8 cellular contexts compared by ENCODE assay signal in genomic region chr7:96708872-96709271, GRCh38. TPM values are rescaled to one million over a fixed set of nuclear protein-coding genes. Genes with fewer than 3 reads are reported as not detected.
DNase-seq lines count a peak whose midpoint lies in the region; ATAC-seq and TF ChIP-seq lines count a peak whose summit lies in the region.

No MANE protein-coding gene starts in this region.

- DNase-seq in Caco-2 (no peak), HAP-1 (ENCODE audit: low spot score in 2 of 2) (no peak), SK-N-SH (no peak), glutamatergic neuron (no peak), NCI-H1930 (lab: John Stamatoyannopoulos, UW) (no peak), NCI-H446 treated with DMSO at 0.1 percent for 48 hours (lab: John Stamatoyannopoulos, UW) (no peak)

- H3K4me3 Mint-ChIP-seq in Caco-2 (ENCODE audit: unreplicated experiment) (peak overlapping the region; percentile 88), glutamatergic neuron (ENCODE audit: unreplicated experiment) (peak overlapping the region; percentile 97)
- H3K4me3 Mint-ChIP-seq in stimulated activated memory B cell treated with anti-CD40 and anti-IgM and Interleukin-4, amounts not matched to agents 10 μg/mL and 1 μg/mL and 100 μg/mL, for 72 hours, result peak overlapping the region; percentile 92

- peak overlapping the region; percentile 78 for H3K4me3 ChIP-seq in Caco-2 (ENCODE audit: low read depth, low read length)
- H3K4me3 ChIP-seq in HAP-1, result peak overlapping the region; percentile 71
- H3K4me3 ChIP-seq in SK-N-SH (ENCODE audit: low read depth in 2 of 2, low read length in 1 of 2), result peak overlapping the region; percentile 82 to 97

- CTCF ChIA-PET in Caco-2 (lab: Charles Lee) (no interaction called here), SK-N-SH (lab: Yijun Ruan, JAX) (interaction anchor here (1.2 to 1.7 kb wide), 4 partner anchors 182 to 484 kb away, joined by 3 to 7 read pairs (median 4); no protein-coding TSS in a partner anchor)

- ATAC-seq in stimulated activated memory B cell treated with anti-CD40 and anti-IgM and Interleukin-4, amounts not matched to agents 10 μg/mL and 1 μg/mL and 100 μg/mL, for 72 hours, result no peak
- no peak for ATAC-seq in HG03571 (IDR thresholded peaks at IDR 0.05; ENCODE audit: unreplicated experiment)

- H3K9me2 ChIP-seq in SK-N-SH, result 0 out of 2 replicates have a peak, but pooled peaks cover 4% of the 10 kb centered on the region

- no peak for TF ChIP-seq CTCF in Caco-2 (IDR thresholded peaks at IDR 0.05; ENCODE audit: insufficient read depth in 1 of 2, low read depth in 1 of 2, low read length in 1 of 2, severe bottlenecking in 1 of 2, unreplicated experiment in 1 of 2)
- no peak for TF ChIP-seq CTCF in SK-N-SH (IDR thresholded peaks at IDR 0.05)
- no peak for TF ChIP-seq CTCF in glutamatergic neuron (IDR thresholded peaks at IDR 0.05; ENCODE audit: partially characterized antibody, unreplicated experiment)

- H3K9me3 ChIP-seq in Caco-2 (no peaks in the 10 kb centered on the region; the same call in 1 of the 2 replicates), HAP-1 (no peaks in the 10 kb centered on the region), SK-N-SH (peaks cover 6% of the 10 kb centered on the region; the same call in 1 of the 2 replicates)

- no peaks in the 10 kb centered on the region for H3K36me3 ChIP-seq in Caco-2 (ENCODE audit: control insufficient read depth, insufficient read depth, low read length)
- peaks cover 14% of the 10 kb centered on the region for H3K36me3 ChIP-seq in HAP-1 (replicated peaks)
- H3K36me3 ChIP-seq in SK-N-SH (replicated peaks in 1 of 2; ENCODE audit: control insufficient read depth in 1 of 2, insufficient read depth in 2 of 2, low read length in 1 of 2), result peaks cover 11 to 29% of the 10 kb centered on the region in 2 experiments

- no peak for TF ChIP-seq RAD21 in SK-N-SH (IDR thresholded peaks at IDR 0.05; ENCODE audit: low read length)

- no peak for TF ChIP-seq EP300 in SK-N-SH (IDR thresholded peaks at IDR 0.05; ENCODE audit: borderline replicate concordance in 1 of 2, low read depth in 1 of 2, low read length in 1 of 2)

- peak overlapping the region; percentile 79 for H3K4me2 ChIP-seq in SK-N-SH

- H3K4me1 ChIP-seq in Caco-2, result peaks cover 11% of the 10 kb centered on the region
- H3K4me1 ChIP-seq in HAP-1, result peaks cover 19% of the 10 kb centered on the region
- H3K4me1 ChIP-seq in SK-N-SH (ENCODE audit: control insufficient read depth in 1 of 2, insufficient read depth in 2 of 2, low read depth in 1 of 2, low read length in 1 of 2), result peaks cover 7 to 12% of the 10 kb centered on the region in 2 experiments; a peak in 2 of 4 replicates

- no peaks in the 10 kb centered on the region for H3K27me3 Mint-ChIP-seq in Caco-2 (ENCODE audit: insufficient read depth, unreplicated experiment)
- no peaks in the 10 kb centered on the region for H3K27me3 Mint-ChIP-seq in glutamatergic neuron (ENCODE audit: unreplicated experiment)
- H3K27me3 Mint-ChIP-seq in stimulated activated memory B cell treated with anti-CD40 and anti-IgM and Interleukin-4, amounts not matched to agents 10 μg/mL and 1 μg/mL and 100 μg/mL, for 72 hours, result no peaks in the 10 kb centered on the region

- H3K9ac ChIP-seq in SK-N-SH, result peak overlapping the region; percentile 88

- H3K27ac ChIP-seq in SK-N-SH (ENCODE audit: low read depth in 2 of 2, low read length in 1 of 2), result peak overlapping the region; percentile 90 to 93; a peak in 3 of 4 replicates

- H3K36me3 Mint-ChIP-seq in Caco-2 (ENCODE audit: insufficient read depth, unreplicated experiment) (peaks cover 15% of the 10 kb centered on the region), glutamatergic neuron (ENCODE audit: unreplicated experiment) (peaks cover 8% of the 10 kb centered on the region)
- H3K36me3 Mint-ChIP-seq in stimulated activated memory B cell treated with anti-CD40 and anti-IgM and Interleukin-4, amounts not matched to agents 10 μg/mL and 1 μg/mL and 100 μg/mL, for 72 hours, result peaks cover 6% of the 10 kb centered on the region

- H3K27ac Mint-ChIP-seq in Caco-2 (ENCODE audit: unreplicated experiment) (peak overlapping the region; percentile 98), glutamatergic neuron (ENCODE audit: unreplicated experiment) (peak overlapping the region; percentile 33)
- peak overlapping the region; percentile 85 for H3K27ac Mint-ChIP-seq in stimulated activated memory B cell treated with anti-CD40 and anti-IgM and Interleukin-4, amounts not matched to agents 10 μg/mL and 1 μg/mL and 100 μg/mL, for 72 hours

- POLR2A ChIA-PET in Caco-2 (lab: Charles Lee), result no interaction called here
- POLR2A ChIA-PET in SK-N-SH (lab: Yijun Ruan, JAX), result interaction anchor here (1.3 kb wide), 1 partner anchor 297 kb away, joined by 3 read pairs; no protein-coding TSS in a partner anchor

- BruUV-seq in Caco-2 (replicated peaks; lab: Mats Ljungman, UMichigan), result no TSS peak

- peaks cover 19% of the 10 kb centered on the region for H3K9me3 Mint-ChIP-seq in Caco-2 (ENCODE audit: unreplicated experiment)
- H3K9me3 Mint-ChIP-seq in glutamatergic neuron (ENCODE audit: unreplicated experiment), result peaks cover 7% of the 10 kb centered on the region
- H3K9me3 Mint-ChIP-seq in stimulated activated memory B cell treated with anti-CD40 and anti-IgM and Interleukin-4, amounts not matched to agents 10 μg/mL and 1 μg/mL and 100 μg/mL, for 72 hours, result peaks cover 15% of the 10 kb centered on the region

- H4K20me1 ChIP-seq in SK-N-SH (ENCODE audit: insufficient read depth), result peaks cover 46% of the 10 kb centered on the region

- in situ Hi-C loops in HAP-1 (cut with MboI; ENCODE audit: low sequenced_read_pairs), result loop anchor here (25.0 kb wide), 1 partner anchor 303 kb away; the partner anchor contains the start of genes DLX5 and DLX6

- H3F3A ChIP-seq in SK-N-SH (replicated peaks; ENCODE audit: insufficient read depth), result no peaks in the 10 kb centered on the region

- H3K4me1 Mint-ChIP-seq in Caco-2 (ENCODE audit: low read depth, unreplicated experiment) (no peaks in the 10 kb centered on the region), glutamatergic neuron (ENCODE audit: low read depth, unreplicated experiment) (peaks cover 2% of the 10 kb centered on the region)
- H3K4me1 Mint-ChIP-seq in stimulated activated memory B cell treated with anti-CD40 and anti-IgM and Interleukin-4, amounts not matched to agents 10 μg/mL and 1 μg/mL and 100 μg/mL, for 72 hours, result peaks cover 29% of the 10 kb centered on the region

- WGBS in SK-N-SH (ENCODE audit: low lambda C conversion rate), result 24% methylated on average over 5 of the region's 5 CpGs

- peaks cover 58% of the 10 kb centered on the region for H3K79me2 ChIP-seq in SK-N-SH (ENCODE audit: insufficient read depth)

- peak overlapping the region; percentile 98 for H2AFZ ChIP-seq in SK-N-SH (ENCODE audit: low read depth)

- intact Hi-C loops in Caco-2 (cut with micrococcal nuclease; ENCODE audit: unreplicated experiment), result loop anchor here (1.0 to 10.0 kb wide), 2 partner anchors 316 to 406 kb away; partner anchors contain the start of gene DLX5

- H3K27me3 ChIP-seq in Caco-2 (replicated peaks; ENCODE audit: control insufficient read depth, insufficient read depth, low read length) (no peaks in the 10 kb centered on the region), HAP-1 (ENCODE audit: low read depth) (no peaks in the 10 kb centered on the region), SK-N-SH (ENCODE audit: insufficient read depth) (no peaks in the 10 kb centered on the region)

TF ChIP-seq in SK-N-SH, 30 proteins besides CTCF, POLR2A, EP300 and RAD21 (continues in another document):
- TF ChIP-seq MXI1 (IDR thresholded peaks at IDR 0.05; ENCODE audit: low read depth, low read length) (no peak), JUND (IDR thresholded peaks at IDR 0.05) (no peak), FOSL2 (IDR thresholded peaks at IDR 0.05; ENCODE audit: borderline replicate concordance, low read depth) (no peak), POLR2AphosphoS5 (IDR thresholded peaks at IDR 0.05; ENCODE audit: low read depth, low read length) (no peak), ZBTB33 (IDR thresholded peaks at IDR 0.05; ENCODE audit: borderline replicate concordance, low read depth) (no peak), GATA2 (CRISPR knock-in tag; IDR thresholded peaks at IDR 0.05) (no peak), PBX3 (IDR thresholded peaks at IDR 0.05) (no peak), NFIC (IDR thresholded peaks at IDR 0.05; ENCODE audit: borderline replicate concordance) (no peak)

RNA-seq across cellular contexts. Expression of gene SEM1, which starts 0.8 kb away (rescaled TPM):
- total RNA-seq in Caco-2 (2022), result 116 and 123 TPM in 2 replicates
- polyA plus RNA-seq in SK-N-SH (2012; rRNA removed), result 40.7 and 56.3 TPM in 2 replicates
- 73.1 and 244 TPM in 2 replicates for polyA plus RNA-seq in SK-N-SH (2012; cell fraction: cytosol; rRNA removed)
- 8.9 and 18.3 TPM in 2 replicates for polyA plus RNA-seq in SK-N-SH (2012; cell fraction: nucleus; rRNA removed)
- total RNA-seq in glutamatergic neuron (ENCODE audit: unreplicated experiment), result 34.6 TPM

Comparison
In these comparisons a context has a peak if more than half of its experiments do, and no peak if none do; other contexts are left out.
1. H3K27ac Mint-ChIP-seq: peak in every context shown above with its lines; median percentile 98 in Caco-2; 85 in stimulated activated memory B cell treated with anti-CD40 and anti-IgM and Interleukin-4, amounts not matched to agents 10 μg/mL and 1 μg/mL and 100 μg/mL, for 72 hours; 33 in glutamatergic neuron.